Comparison of ENCODE assay signal across 8 cellular contexts in genomic region chr1:39720094-39720999, GRCh38. TPM values are rescaled to one million over a fixed set of nuclear protein-coding genes. Genes with fewer than 3 reads are reported as not detected.
DNase-seq lines count a peak whose midpoint lies in the region; ATAC-seq and TF ChIP-seq lines count a peak whose summit lies in the region.

No MANE protein-coding gene starts in this region.

- peaks cover 27 to 30% of the 10 kb centered on the region in 2 donors for H3K27me3 Mint-ChIP-seq in CD4-positive, alpha-beta memory T cell

- no peak for ATAC-seq in HG03521 (IDR thresholded peaks at IDR 0.05; ENCODE audit: unreplicated experiment)
- ATAC-seq in HG02970 (IDR thresholded peaks at IDR 0.05; ENCODE audit: low FRiP score, unreplicated experiment) = no peak

- no peaks in the 10 kb centered on the region for H3K9me3 Mint-ChIP-seq in CD4-positive, alpha-beta memory T cell

- H3K9me3 ChIP-seq in CD4-positive, alpha-beta memory T cell (ENCODE audit: control insufficient read depth in 1 of 2, low read length in 2 of 2) = no peaks in the 10 kb centered on the region

- no peaks in the 10 kb centered on the region for H3K36me3 ChIP-seq in CD4-positive, alpha-beta memory T cell (ENCODE audit: insufficient read depth, low read length)

- in situ Hi-C loops in astrocyte of the spinal cord (cut with HindIII; ENCODE audit: low sequenced_read_pairs) = no loop called here

- peaks cover 0 to 3% (median under 1%) of the 10 kb centered on the region in 4 donors for H3K4me1 Mint-ChIP-seq in CD4-positive, alpha-beta memory T cell

- peaks cover 5% of the 10 kb centered on the region for H3K27me3 ChIP-seq in CD4-positive, alpha-beta memory T cell (ENCODE audit: insufficient read depth, low read length)

- POLR2A ChIA-PET in CD4-positive, alpha-beta memory T cell (lab: Charles Lee; ENCODE audit: partially characterized antibody) = interaction anchor here (1.2 to 1.7 kb wide), 4 partner anchors 18 to 114 kb away, joined by 4 to 6 read pairs (median 4); partner anchors contain the start of genes NT5C1A and PPIE

- peak; percentile 23 for TF ChIP-seq CTCF in HFF-Myc (IDR thresholded peaks at IDR 0.05; ENCODE audit: low read depth, low read length, missing control alignments)
- peak; percentile 47 for TF ChIP-seq CTCF in astrocyte of the spinal cord (IDR thresholded peaks at IDR 0.05; ENCODE audit: low read depth, low read length)

- peak in 4 of 5 donors; percentile 65 to 76 (median 72) for DNase-seq in CD4-positive, alpha-beta memory T cell
- DNase-seq in HFF-Myc (ENCODE audit: extremely low read depth, low read depth) (peak; percentile 25), NCI-H524 treated with DMSO at 0.1 percent for 48 hours (lab: John Stamatoyannopoulos, UW) (peak; percentile 17), astrocyte of the spinal cord (ENCODE audit: low read depth, low spot score) (peak; percentile 63), inferior parietal cortex (ENCODE audit: extremely low spot score) (peak; percentile 89), superior temporal gyrus (ENCODE audit: extremely low spot score) (peak; percentile 90)

- H3K4me3 ChIP-seq in CD4-positive, alpha-beta memory T cell (ENCODE audit: low read length in 2 of 2) = no peak overlapping the region
- H3K4me3 ChIP-seq in HFF-Myc (replicated peaks; ENCODE audit: low read depth, low read length) (no peak overlapping the region), astrocyte of the spinal cord (ENCODE audit: low read depth, low read length) (no peak overlapping the region)

- no peak overlapping the region for H3K27ac Mint-ChIP-seq in CD4-positive, alpha-beta memory T cell

- no peaks in the 10 kb centered on the region for H3K36me3 Mint-ChIP-seq in CD4-positive, alpha-beta memory T cell

- no peak overlapping the region for H3K27ac ChIP-seq in CD4-positive, alpha-beta memory T cell (ENCODE audit: low read depth, low read length)

- CTCF ChIA-PET in CD4-positive, alpha-beta memory T cell (lab: Charles Lee; ENCODE audit: partially characterized antibody) = interaction anchor here (0.7 to 5.8 kb wide), 19 partner anchors 16 to 137 kb away, joined by 3 to 46 read pairs (median 5); partner anchors contain the start of gene NT5C1A

- intact Hi-C loops in CD4-positive, alpha-beta memory T cell (cut with micrococcal nuclease) = loop anchor here (1.0 to 10.0 kb wide), 5 partner anchors 48 to 616 kb away; partner anchors contain the start of gene NT5C1A

- no peaks in the 10 kb centered on the region for H3K4me1 ChIP-seq in CD4-positive, alpha-beta memory T cell (ENCODE audit: insufficient read depth, low read length)

- H3K4me3 Mint-ChIP-seq in CD4-positive, alpha-beta memory T cell = no peak overlapping the region

RNA-seq across cellular contexts. Expression of gene PPIE, which starts 18.3 kb away (rescaled TPM):
- total RNA-seq in CD4-positive, alpha-beta memory T cell = 10 to 100 TPM; 67.7 to 69.4 TPM
- polyA plus RNA-seq in CD4-positive, alpha-beta memory T cell = 100 to 1,000 TPM in 1 of 2 donors, 10 to 100 TPM in 1; 77.2 to 162 TPM

RNA-seq across cellular contexts. Expression of gene HPCAL4, which starts 29.1 kb away (rescaled TPM):
- total RNA-seq in CD4-positive, alpha-beta memory T cell = 10 to 100 TPM; 31.8 to 32.4 TPM
- polyA plus RNA-seq in CD4-positive, alpha-beta memory T cell = 1 to 10 TPM; 8.9 to 9.6 TPM

RNA-seq across cellular contexts. Expression of gene NT5C1A, which starts 48.4 kb away (rescaled TPM):
- total RNA-seq in CD4-positive, alpha-beta memory T cell = under 1 TPM; 0.29 to 0.42 TPM
- not detected for polyA plus RNA-seq in CD4-positive, alpha-beta memory T cell

RNA-seq across cellular contexts. Expression of gene OXCT2, which starts 50.8 kb away (rescaled TPM):
- under 1 TPM in 1 of 2 experiments, not detected in 1; 0.36 TPM for total RNA-seq in CD4-positive, alpha-beta memory T cell
- polyA plus RNA-seq in CD4-positive, alpha-beta memory T cell = not detected

Comparison
In these comparisons a context has a peak if more than half of its experiments do, and no peak if none do; other contexts are left out.
1. DNase-seq: peak in every context shown above with its lines; median percentile 90 in superior temporal gyrus; 89 in inferior parietal cortex; 72 in CD4-positive, alpha-beta memory T cell; 63 in astrocyte of the spinal cord; 25 in HFF-Myc; 17 in NCI-H524 treated with DMSO at 0.1 percent for 48 hours.